Comparison of ENCODE assay signal across 15 cellular contexts in the genomic region with DNA sequence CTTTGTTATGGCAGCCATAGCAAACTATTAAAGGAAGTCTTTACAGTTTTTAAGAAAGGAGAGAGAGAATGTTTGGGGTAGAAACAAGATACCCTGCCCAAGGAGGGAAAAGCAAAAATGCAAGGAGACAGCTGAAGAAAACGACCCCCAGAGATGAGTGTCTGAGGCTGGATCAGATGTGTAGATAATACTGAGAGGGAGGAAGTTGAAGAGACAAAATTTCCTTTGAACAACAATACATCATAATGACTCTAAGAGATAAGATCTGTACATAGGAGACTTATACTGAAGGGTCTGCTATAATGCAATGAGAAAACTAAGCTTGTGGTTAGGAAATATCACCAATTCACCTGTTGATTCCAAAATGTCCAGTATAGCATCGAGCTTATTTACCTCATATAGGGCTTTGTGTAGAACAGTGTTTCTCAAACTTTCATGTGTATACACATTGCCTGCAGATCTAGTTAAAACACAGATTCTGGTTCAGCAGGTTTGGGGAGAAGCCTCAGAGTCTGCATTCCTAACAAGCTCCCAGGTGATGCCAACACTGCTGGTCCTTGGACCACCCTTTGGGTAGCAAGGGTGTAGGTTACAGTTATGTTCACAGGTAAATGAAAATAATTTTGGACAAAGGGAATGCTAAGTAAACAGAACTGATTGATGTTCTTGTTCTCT. TPM values are rescaled to one million over a fixed set of nuclear protein-coding genes. Genes with fewer than 3 reads are reported as not detected.
DNase-seq lines count a peak whose midpoint lies in the region; ATAC-seq and TF ChIP-seq lines count a peak whose summit lies in the region.
"Had no signal": no experiment of that assay in that cellular context is flagged by ENCODE, and none has a peak within 500 bp of the region (broad histone marks: within the 10 kb centered on the region; RNA-seq: fewer than 3 reads in every experiment).

No MANE protein-coding gene starts in this region.

- no peak overlapping the region for H3K4me3 Mint-ChIP-seq in CD14-positive monocyte
- no peak overlapping the region for H3K4me3 Mint-ChIP-seq in dendritic cell treated with granulocyte-macrophage colony-stimulating factor and Interleukin-4, amounts not matched to agents 40 ng/mL and 50 ng/mL, for 4 days
- H3K4me3 Mint-ChIP-seq: CD4-positive, alpha-beta memory T cell; T-cell had no signal

- intact Hi-C loops in CD14-positive monocyte (cut with micrococcal nuclease) = loop anchor here in 1 of 2 donors (10.0 kb wide), 2 partner anchors 111 to 421 kb away; a partner anchor contains a TSS
- intact Hi-C loops in dendritic cell treated with granulocyte-macrophage colony-stimulating factor and Interleukin-4, amounts not matched to agents 40 ng/mL and 50 ng/mL, for 4 days (cut with micrococcal nuclease) = loop anchor here (5.0 kb wide), 1 partner anchor 113 kb away; a partner anchor contains a TSS

- ATAC-seq in HG03457 (IDR thresholded peaks at IDR 0.05; ENCODE audit: unreplicated experiment) = no peak

- no peak for DNase-seq in CD14-positive monocyte (ENCODE audit: low spot score)
- peak; percentile 16 for DNase-seq in DMS53 treated with DMSO at 0.1 percent for 48 hours (lab: John Stamatoyannopoulos, UW; ENCODE audit: unreplicated experiment)
- peak; percentile 24 for DNase-seq in KG1 (lab: John Stamatoyannopoulos, UW)
- DNase-seq in hippocampal formation (lab: John Stamatoyannopoulos, UW) = no peak
- no peak for DNase-seq in DMS114 treated with DMSO at 0.1 percent for 48 hours (lab: John Stamatoyannopoulos, UW; ENCODE audit: unreplicated experiment)
- DNase-seq: ACHN; CD4-positive, alpha-beta memory T cell; IMR-90; NCI-H1092 treated with DMSO at 0.1 percent for 48 hours; NCI-H187; NCI-H2171 treated with DMSO at 0.1 percent for 48 hours; NCI-H524 treated with DMSO at 0.1 percent for 48 hours; T-cell had no signal

- H3K9me3 Mint-ChIP-seq in CD14-positive monocyte = peaks cover 3 to 12% (median 8%) of the 10 kb centered on the region in 7 donors
- peaks cover 13% of the 10 kb centered on the region for H3K9me3 Mint-ChIP-seq in dendritic cell treated with granulocyte-macrophage colony-stimulating factor and Interleukin-4, amounts not matched to agents 40 ng/mL and 50 ng/mL, for 4 days
- H3K9me3 Mint-ChIP-seq: CD4-positive, alpha-beta memory T cell; T-cell had no signal

- peak overlapping the region; percentile 87 to 97 (median 92) for H3K27ac Mint-ChIP-seq in CD14-positive monocyte
- peak overlapping the region; percentile 76 for H3K27ac Mint-ChIP-seq in dendritic cell treated with granulocyte-macrophage colony-stimulating factor and Interleukin-4, amounts not matched to agents 40 ng/mL and 50 ng/mL, for 4 days
- H3K27ac Mint-ChIP-seq: T-cell had no signal

- no peak for TF ChIP-seq CTCF in CD14-positive monocyte (IDR thresholded peaks at IDR 0.05)

- H3K4me1 Mint-ChIP-seq in CD14-positive monocyte = peaks cover 39% of the 10 kb centered on the region
- peaks cover 36% of the 10 kb centered on the region for H3K4me1 Mint-ChIP-seq in dendritic cell treated with granulocyte-macrophage colony-stimulating factor and Interleukin-4, amounts not matched to agents 40 ng/mL and 50 ng/mL, for 4 days (ENCODE audit: low read depth)

- H3K36me3 Mint-ChIP-seq in CD14-positive monocyte = peaks cover 0 to 3% of the 10 kb centered on the region in 2 donors
- no peaks in the 10 kb centered on the region for H3K36me3 Mint-ChIP-seq in dendritic cell treated with granulocyte-macrophage colony-stimulating factor and Interleukin-4, amounts not matched to agents 40 ng/mL and 50 ng/mL, for 4 days (ENCODE audit: low read depth)
- H3K36me3 Mint-ChIP-seq: CD4-positive, alpha-beta memory T cell; T-cell had no signal

- H3K27me3 Mint-ChIP-seq in CD14-positive monocyte (ENCODE audit: low read depth in 3 of 3) = peaks cover 0 to 7% (median 0%) of the 10 kb centered on the region in 3 donors
- H3K27me3 Mint-ChIP-seq in dendritic cell treated with granulocyte-macrophage colony-stimulating factor and Interleukin-4, amounts not matched to agents 40 ng/mL and 50 ng/mL, for 4 days = no peaks in the 10 kb centered on the region

RNA-seq across cellular contexts. Expression of a gene that starts 5.8 kb away (rescaled TPM):
- under 1 TPM; 0.29 to 1.00 TPM for polyA plus RNA-seq in CD14-positive monocyte

Comparison
In these comparisons a context has a peak if more than half of its experiments do, and no peak if none do; other contexts are left out.
1. DNase-seq: peak in DMS53 treated with DMSO at 0.1 percent for 48 hours (single experiment) and KG1 (single experiment); none in CD14-positive monocyte (single experiment), hippocampal formation (0 of 2) and DMS114 treated with DMSO at 0.1 percent for 48 hours (single experiment).